ENCODE assay signal across 15 cellular contexts in the genomic region with DNA sequence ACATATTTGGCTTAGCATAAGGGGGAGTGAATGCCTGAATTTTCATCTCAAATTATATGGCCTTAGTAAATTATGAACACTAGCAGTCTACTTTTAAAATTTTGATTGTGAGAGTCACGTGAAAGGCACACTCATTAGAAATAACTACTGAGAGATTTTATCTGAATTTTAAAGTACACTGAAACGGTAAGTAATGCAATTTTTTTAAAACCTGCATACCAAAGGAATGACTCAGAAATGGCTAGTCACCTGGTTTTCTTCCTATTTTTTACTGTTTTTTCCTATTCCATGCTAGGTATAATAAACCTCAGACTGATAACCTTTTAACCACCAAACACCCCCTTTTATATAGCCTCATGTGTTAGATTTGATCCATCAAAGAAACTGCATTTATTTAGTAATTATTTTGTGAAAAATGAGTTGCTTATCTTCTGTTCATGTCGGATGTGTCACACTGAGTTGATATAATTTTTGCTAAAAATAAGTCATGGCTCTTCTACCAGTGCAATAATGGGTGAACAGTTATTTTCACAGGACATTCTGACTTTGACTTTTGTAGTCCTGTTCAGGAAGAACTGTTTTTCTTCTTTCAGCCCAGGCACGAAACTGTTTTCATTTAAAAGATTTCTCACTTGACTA. TPM values are rescaled to one million over a fixed set of nuclear protein-coding genes. Genes with fewer than 3 reads are reported as not detected.
DNase-seq lines count a peak whose midpoint lies in the region; ATAC-seq, FAIRE-seq and TF ChIP-seq lines count a peak whose summit lies in the region.
"Had no signal": no experiment of that assay in that cellular context is flagged by ENCODE, and none has a peak within 500 bp of the region (broad histone marks: within the 10 kb centered on the region; RNA-seq: fewer than 3 reads in every experiment).

No MANE protein-coding gene starts in this region.

- H4K20me1 ChIP-seq in keratinocyte (ENCODE audit: control insufficient read depth, extremely low read depth, insufficient read depth, low read length): no peaks in the 10 kb centered on the region

- intact Hi-C loops in body of pancreas (cut with DNase I) (no loop called here), aorta (cut with DNase I) (loop anchor here in 1 of 2 donors (5.0 kb wide), 1 partner anchor 35 kb away; no protein-coding TSS in a partner anchor)

- no peak overlapping the region for H3K9ac ChIP-seq in keratinocyte (ENCODE audit: control insufficient read depth, extremely low read depth, insufficient read depth, low read length)

- DNase-seq in HT1080 (ENCODE audit: low read depth) (peak; percentile 60), body of pancreas (no peak), keratinocyte (ENCODE audit: low read depth, low spot score) (no peak), SHP77 (lab: John Stamatoyannopoulos, UW) (no peak), aorta (no peak)
- DNase-seq: activated CD4-positive, alpha-beta T cell treated with anti-CD3 and anti-CD28 coated beads, Interleukin-2, amount 50 U/mL, for 4 hours; C1 segment of cervical spinal cord; DMS79; SIG-M5 had no signal

- H2AFZ ChIP-seq in keratinocyte (ENCODE audit: control insufficient read depth, low read length): no peak overlapping the region

- H3K27me3 ChIP-seq in body of pancreas: no peaks in the 10 kb centered on the region
- no peaks in the 10 kb centered on the region for H3K27me3 ChIP-seq in keratinocyte (ENCODE audit: control insufficient read depth, extremely low read depth, insufficient read depth, low read length)
- H3K27me3 ChIP-seq in aorta (ENCODE audit: control insufficient read depth in 1 of 2, insufficient read depth in 2 of 2, low read length in 1 of 2): no peaks in the 10 kb centered on the region
- H3K27me3 ChIP-seq: vagina had no signal

- H3K9me3 ChIP-seq in body of pancreas (no peaks in the 10 kb centered on the region), keratinocyte (ENCODE audit: control insufficient read depth, low read depth, low read length) (no peaks in the 10 kb centered on the region), aorta (ENCODE audit: control insufficient read depth, low read length) (no peaks in the 10 kb centered on the region)
- H3K9me3 ChIP-seq: vagina had no signal

- H3K4me3 ChIP-seq in body of pancreas (no peak overlapping the region), keratinocyte (ENCODE audit: control insufficient read depth in 2 of 3, extremely low read depth in 1 of 3, insufficient read depth in 2 of 3, low read depth in 1 of 3, low read length in 3 of 3) (peak overlapping the region in 1 of 3 experiments; percentile 7), aorta (ENCODE audit: low read length in 2 of 2) (no peak overlapping the region)
- H3K4me3 ChIP-seq: skin epidermis, vagina had no signal

- dilution Hi-C loops in keratinocyte (cut with MboI; ENCODE audit: extremely low pct_ligation_motif_present, low sequenced_read_pairs): no loop called here

- H3K4me1 ChIP-seq in body of pancreas: peaks cover 12% of the 10 kb centered on the region
- H3K4me1 ChIP-seq in keratinocyte (ENCODE audit: control insufficient read depth, extremely low read depth, insufficient read depth, low read length): peaks cover 15% of the 10 kb centered on the region
- peaks cover 0 to 3% of the 10 kb centered on the region in 2 donors for H3K4me1 ChIP-seq in aorta (ENCODE audit: control insufficient read depth in 1 of 2, insufficient read depth in 2 of 2, low read length in 2 of 2)

- peaks cover 2% of the 10 kb centered on the region for H3K79me2 ChIP-seq in keratinocyte (ENCODE audit: control insufficient read depth, insufficient read depth, low read length)

- no peaks in the 10 kb centered on the region for H3K9me1 ChIP-seq in keratinocyte (ENCODE audit: control insufficient read depth, extremely low read depth, insufficient read depth, low read length)

- H3K27ac ChIP-seq in body of pancreas (peak overlapping the region in 1 of 4 donors; percentile 21), keratinocyte (ENCODE audit: control insufficient read depth, insufficient read depth, low read length) (peak overlapping the region; percentile 56), temporal lobe (ENCODE audit: low read depth, low read length) (peak overlapping the region; percentile 9), aorta (ENCODE audit: low read depth in 1 of 2, low read length in 2 of 2) (no peak overlapping the region)
- H3K27ac ChIP-seq: skin epidermis, vagina had no signal

- peak; percentile 40 for ATAC-seq in body of pancreas
- no peak for ATAC-seq in aorta (ENCODE audit: low FRiP score)
- no peak for ATAC-seq in GM21528 (IDR thresholded peaks at IDR 0.05; ENCODE audit: low FRiP score, unreplicated experiment)
- ATAC-seq: stimulated activated memory B cell treated with anti-CD40 and anti-IgM and Interleukin-4, amounts not matched to agents 10 μg/mL and 1 μg/mL and 100 μg/mL, for 72 hours had no signal

- H3K36me3 ChIP-seq in body of pancreas (replicated peaks in 1 of 2; ENCODE audit: insufficient read depth in 1 of 2, low read depth in 2 of 2) (no peaks in the 10 kb centered on the region), keratinocyte (ENCODE audit: control insufficient read depth in 2 of 2, extremely low read depth in 1 of 2, insufficient read depth in 2 of 2, low read length in 2 of 2) (peaks cover 2 to 3% of the 10 kb centered on the region in 2 experiments), aorta (ENCODE audit: control insufficient read depth in 1 of 2, insufficient read depth in 2 of 2, low read length in 1 of 2) (no peaks in the 10 kb centered on the region)

- 46 to 51% methylated on average over 4 of the region's 4 CpGs for WGBS in body of pancreas, 2 donors
- 10 to 14% methylated on average over 4 of the region's 4 CpGs for WGBS in aorta, 2 donors

- FAIRE-seq in keratinocyte (lab: Jason Lieb, UNC): no peak
- FAIRE-seq: H1 had no signal

- TF ChIP-seq POLR2A in body of pancreas (IDR thresholded peaks at IDR 0.05): no peak

- H3K4me2 ChIP-seq in keratinocyte (ENCODE audit: control insufficient read depth, extremely low read depth, insufficient read depth, low read depth, low read length): peak overlapping the region; percentile 45

- TF ChIP-seq CTCF in body of pancreas (IDR thresholded peaks at IDR 0.05) (no peak), keratinocyte (optimal IDR thresholded peaks at IDR 0.05 in 1 of 3, IDR thresholded peaks at IDR 0.05 in 1 of 3, conservative IDR thresholded peaks at IDR 0.05 in 1 of 3; ENCODE audit: extremely low read depth in 1 of 3, insufficient read depth in 2 of 3, low read length in 3 of 3) (no peak)

RNA-seq across cellular contexts. Expression of a gene that starts 40.4 kb away (rescaled TPM):
- total RNA-seq in HT1080 (2014; rRNA removed; shearing (Covaris generic)): 4.6 and 7.5 TPM in 2 replicates
- 9.9 and 12.7 TPM in 2 replicates for polyA plus RNA-seq in HT1080 (2015; cell fraction: cytosol; rRNA removed)
- 23.1 and 23.7 TPM in 2 replicates for polyA plus RNA-seq in HT1080 (2015; cell fraction: nucleus; rRNA removed)
- total RNA-seq in body of pancreas (1 to 10 TPM; 6.6 to 8.0 TPM), temporal lobe (25.1 TPM), aorta (10 to 100 TPM; 28.0 to 57.0 TPM)
- polyA plus RNA-seq in keratinocyte (7.6 to 15.1 TPM (median 10.2 TPM) in 3 replicates), aorta (10 to 100 TPM in 1 of 2 donors, 1 to 10 TPM in 1; 5.8 to 11.4 TPM)
- 15.3 TPM for polyA plus RNA-seq in keratinocyte (2011; ENCODE audit: low read depth)
- 5.7 and 11.8 TPM in 2 replicates for polyA plus RNA-seq in keratinocyte (2011; cell fraction: cytosol; rRNA removed)
- polyA plus RNA-seq in keratinocyte (2011; cell fraction: nucleus; rRNA removed): 25.5 and 37.2 TPM in 2 replicates
- polyA plus RNA-seq in keratinocyte (2012; ENCODE audit: low replicate concordance): 8.7 and 21.9 TPM in 2 replicates
- polyA minus RNA-seq in keratinocyte: 5.4 to 24.8 TPM (median 16.1 TPM) in 3 replicates
- 6.3 TPM for polyA minus RNA-seq in keratinocyte (2011; cell fraction: cytosol; rRNA and poly(A)+ RNA removed)
- 19.0 and 46.3 TPM in 2 replicates for polyA minus RNA-seq in keratinocyte (2011; cell fraction: nucleus; rRNA and poly(A)+ RNA removed)

Comparison
In these comparisons a context has a peak if more than half of its experiments do, and no peak if none do; other contexts are left out.
1. H3K27ac ChIP-seq: peak in keratinocyte (single experiment) and temporal lobe (single experiment); none in aorta (0 of 2).